ENCODE assay signal across 16 cellular contexts in the genomic region with DNA sequence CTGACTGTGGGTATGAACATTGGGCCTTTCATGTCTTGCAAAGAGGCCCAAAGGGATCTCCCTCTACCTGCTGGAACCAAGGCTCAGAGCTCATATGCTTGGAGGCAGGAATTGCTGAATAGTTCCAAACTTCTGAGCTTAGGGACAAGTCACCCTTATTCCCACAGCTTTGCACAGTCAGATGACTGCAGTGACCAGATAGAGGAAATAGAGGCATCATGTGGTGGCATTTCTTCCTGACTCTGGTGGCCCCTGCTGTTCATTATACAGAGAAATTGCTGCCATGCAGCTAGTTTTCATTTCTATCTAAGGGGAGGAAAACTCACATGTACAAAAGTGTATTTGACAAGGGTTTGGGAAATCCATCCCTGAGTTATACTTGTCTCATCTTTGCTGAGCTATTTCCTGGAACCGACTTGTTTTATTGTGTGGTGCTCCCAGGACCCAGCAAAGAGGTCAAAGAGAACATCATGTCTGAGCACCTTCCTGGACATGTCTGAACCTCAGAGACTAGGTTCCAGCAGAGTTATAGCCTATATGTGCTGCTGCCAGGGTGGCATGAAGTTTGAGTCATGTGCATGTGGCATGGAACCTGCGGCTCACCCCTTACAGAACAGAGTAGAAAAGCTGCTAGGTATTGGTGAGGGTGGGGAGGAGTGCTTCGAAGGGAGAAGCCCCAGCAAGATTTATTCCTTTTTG.
A peak's percentile ranks its signal among the peaks of the same experiment; 100 is the strongest.
DNase-seq lines count a peak whose midpoint lies in the region; ATAC-seq and TF ChIP-seq lines count a peak whose summit lies in the region.
"Had no signal": no experiment of that assay in that cellular context is flagged by ENCODE, and none has a peak within 500 bp of the region (broad histone marks: within the 10 kb centered on the region; RNA-seq: fewer than 3 reads in every experiment).

No MANE protein-coding gene starts in this region.

- H3K27ac Mint-ChIP-seq in dendritic cell treated with granulocyte-macrophage colony-stimulating factor and Interleukin-4, amounts not matched to agents 40 ng/mL and 50 ng/mL, for 4 days = peak overlapping the region; percentile 10
- H3K27ac Mint-ChIP-seq in neural progenitor cell = peak overlapping the region; percentile 57
- H3K27ac Mint-ChIP-seq in T-helper 2 cell treated with Interferon-gamma antibody and Interleukin-4, amounts not matched to agents 5 μg/mL and 100 μg/mL, for 36 hours = no peak overlapping the region

- H3K36me3 Mint-ChIP-seq in dendritic cell treated with granulocyte-macrophage colony-stimulating factor and Interleukin-4, amounts not matched to agents 40 ng/mL and 50 ng/mL, for 4 days (ENCODE audit: low read depth) = peaks cover 26% of the 10 kb centered on the region
- peaks cover 8% of the 10 kb centered on the region for H3K36me3 Mint-ChIP-seq in neural progenitor cell
- H3K36me3 Mint-ChIP-seq in T-helper 2 cell treated with Interferon-gamma antibody and Interleukin-4, amounts not matched to agents 5 μg/mL and 100 μg/mL, for 36 hours (ENCODE audit: low read depth) = peaks cover 8% of the 10 kb centered on the region

- H3K9me2 ChIP-seq in OCI-LY1 (ENCODE audit: low read depth, low read length) = no peaks in the 10 kb centered on the region

- no peak for ATAC-seq in HG03135 (IDR thresholded peaks at IDR 0.05; ENCODE audit: unreplicated experiment)
- ATAC-seq: A549, GM23338 had no signal

- DNase-seq in EH (ENCODE audit: low read depth) (peak; percentile 16), neural progenitor cell (ENCODE audit: low spot score) (no peak), OCI-M2 (lab: John Stamatoyannopoulos, UW; ENCODE audit: unreplicated experiment) (no peak)
- no peak for DNase-seq in T-helper 2 cell treated with Interferon-gamma antibody and Interleukin-4, amounts not matched to agents 5 μg/mL and 100 μg/mL, for 36 hours (ENCODE audit: low spot score)
- DNase-seq: Caco-2, NCI-H1105 treated with DMSO at 0.1 percent for 48 hours, NCI-H187 treated with DMSO at 0.1 percent for 48 hours, NCI-H2171 treated with DMSO at 0.1 percent for 48 hours, NCI-H774, SIG-M5 had no signal

- no peak overlapping the region for H3K4me2 ChIP-seq in OCI-LY1 (ENCODE audit: low read length)
- H3K4me2 ChIP-seq in neural progenitor cell = no peak overlapping the region
- H3K4me2 ChIP-seq: A549, GM23338 had no signal

- H3K4me3 ChIP-seq in OCI-LY1 (ENCODE audit: low read depth, low read length, poor library complexity, severe bottlenecking) = no peak overlapping the region
- H3K4me3 ChIP-seq in neural progenitor cell = no peak overlapping the region
- H3K4me3 ChIP-seq: A549, GM23338 had no signal

- H3K27me3 Mint-ChIP-seq in dendritic cell treated with granulocyte-macrophage colony-stimulating factor and Interleukin-4, amounts not matched to agents 40 ng/mL and 50 ng/mL, for 4 days = no peaks in the 10 kb centered on the region
- peaks cover 5% of the 10 kb centered on the region for H3K27me3 Mint-ChIP-seq in neural progenitor cell (ENCODE audit: insufficient read depth, low read depth)
- H3K27me3 Mint-ChIP-seq in T-helper 2 cell treated with Interferon-gamma antibody and Interleukin-4, amounts not matched to agents 5 μg/mL and 100 μg/mL, for 36 hours (ENCODE audit: low read depth) = no peaks in the 10 kb centered on the region

- peaks cover 21% of the 10 kb centered on the region; the same call in 1 of the 2 replicates for H3K36me3 ChIP-seq in OCI-LY1 (ENCODE audit: insufficient read depth, low read length)
- no peaks in the 10 kb centered on the region for H3K36me3 ChIP-seq in neural progenitor cell

- peaks cover 35% of the 10 kb centered on the region for H3K4me1 Mint-ChIP-seq in dendritic cell treated with granulocyte-macrophage colony-stimulating factor and Interleukin-4, amounts not matched to agents 40 ng/mL and 50 ng/mL, for 4 days (ENCODE audit: low read depth)
- no peaks in the 10 kb centered on the region for H3K4me1 Mint-ChIP-seq in neural progenitor cell
- no peaks in the 10 kb centered on the region for H3K4me1 Mint-ChIP-seq in T-helper 2 cell treated with Interferon-gamma antibody and Interleukin-4, amounts not matched to agents 5 μg/mL and 100 μg/mL, for 36 hours (ENCODE audit: low read depth)

- H3K79me2 ChIP-seq in OCI-LY1 (ENCODE audit: insufficient read depth, low read length) (no peaks in the 10 kb centered on the region), neural progenitor cell (ENCODE audit: low read depth) (no peaks in the 10 kb centered on the region)

- no peaks in the 10 kb centered on the region for H3K4me1 ChIP-seq in OCI-LY1 (ENCODE audit: insufficient read depth, low read length, severe bottlenecking)
- no peaks in the 10 kb centered on the region for H3K4me1 ChIP-seq in neural progenitor cell
- H3K4me1 ChIP-seq: Caco-2 had no signal

- H3K9me3 Mint-ChIP-seq in dendritic cell treated with granulocyte-macrophage colony-stimulating factor and Interleukin-4, amounts not matched to agents 40 ng/mL and 50 ng/mL, for 4 days = no peaks in the 10 kb centered on the region
- H3K9me3 Mint-ChIP-seq in neural progenitor cell = no peaks in the 10 kb centered on the region
- no peaks in the 10 kb centered on the region for H3K9me3 Mint-ChIP-seq in T-helper 2 cell treated with Interferon-gamma antibody and Interleukin-4, amounts not matched to agents 5 μg/mL and 100 μg/mL, for 36 hours
- H3K9me3 Mint-ChIP-seq: CD14-positive monocyte, GM23338 had no signal

- intact Hi-C loops in dendritic cell treated with granulocyte-macrophage colony-stimulating factor and Interleukin-4, amounts not matched to agents 40 ng/mL and 50 ng/mL, for 4 days (cut with micrococcal nuclease) = no loop called here

- H3K27me3 ChIP-seq in OCI-LY1 (ENCODE audit: insufficient read depth, low read length) (no peaks in the 10 kb centered on the region), neural progenitor cell (no peaks in the 10 kb centered on the region)

- H4K20me1 ChIP-seq in OCI-LY1 (ENCODE audit: insufficient read depth, low read length) (no peaks in the 10 kb centered on the region), neural progenitor cell (ENCODE audit: low read depth) (no peaks in the 10 kb centered on the region)

- TF ChIP-seq CTCF in OCI-LY1 (IDR thresholded peaks at IDR 0.05; ENCODE audit: low read length) (peak; percentile 29; the same call in 1 of the 2 replicates), neural progenitor cell (IDR thresholded peaks at IDR 0.05) (no peak)

- H3K9me3 ChIP-seq in OCI-LY1 (ENCODE audit: low read length) = no peaks in the 10 kb centered on the region
- no peaks in the 10 kb centered on the region for H3K9me3 ChIP-seq in neural progenitor cell (ENCODE audit: low read depth)
- H3K9me3 ChIP-seq: A549, Caco-2 had no signal

- H3K9ac ChIP-seq in OCI-LY1 (ENCODE audit: low read length) = no peak overlapping the region
- H3K9ac ChIP-seq in neural progenitor cell = no peak overlapping the region

- H2AFZ ChIP-seq in OCI-LY1 (ENCODE audit: low read length) (no peak overlapping the region), neural progenitor cell (replicated peaks) (no peak overlapping the region)
- H2AFZ ChIP-seq: GM23338 had no signal

- H3K27ac ChIP-seq in OCI-LY1 (ENCODE audit: low read depth, low read length, poor library complexity, severe bottlenecking) = no peak overlapping the region
- H3K27ac ChIP-seq in neural progenitor cell = no peak overlapping the region
- H3K27ac ChIP-seq: A549 had no signal

- H3F3A ChIP-seq in OCI-LY1 (ENCODE audit: insufficient read depth, low read length) = no peaks in the 10 kb centered on the region
- H3F3A ChIP-seq in neural progenitor cell (ENCODE audit: low read depth) = no peaks in the 10 kb centered on the region

- H3K4me3 Mint-ChIP-seq in dendritic cell treated with granulocyte-macrophage colony-stimulating factor and Interleukin-4, amounts not matched to agents 40 ng/mL and 50 ng/mL, for 4 days = no peak overlapping the region
- H3K4me3 Mint-ChIP-seq in neural progenitor cell = no peak overlapping the region
- H3K4me3 Mint-ChIP-seq in T-helper 2 cell treated with Interferon-gamma antibody and Interleukin-4, amounts not matched to agents 5 μg/mL and 100 μg/mL, for 36 hours = no peak overlapping the region
- H3K4me3 Mint-ChIP-seq: CD14-positive monocyte, GM23338 had no signal
